In the genomic region with DNA sequence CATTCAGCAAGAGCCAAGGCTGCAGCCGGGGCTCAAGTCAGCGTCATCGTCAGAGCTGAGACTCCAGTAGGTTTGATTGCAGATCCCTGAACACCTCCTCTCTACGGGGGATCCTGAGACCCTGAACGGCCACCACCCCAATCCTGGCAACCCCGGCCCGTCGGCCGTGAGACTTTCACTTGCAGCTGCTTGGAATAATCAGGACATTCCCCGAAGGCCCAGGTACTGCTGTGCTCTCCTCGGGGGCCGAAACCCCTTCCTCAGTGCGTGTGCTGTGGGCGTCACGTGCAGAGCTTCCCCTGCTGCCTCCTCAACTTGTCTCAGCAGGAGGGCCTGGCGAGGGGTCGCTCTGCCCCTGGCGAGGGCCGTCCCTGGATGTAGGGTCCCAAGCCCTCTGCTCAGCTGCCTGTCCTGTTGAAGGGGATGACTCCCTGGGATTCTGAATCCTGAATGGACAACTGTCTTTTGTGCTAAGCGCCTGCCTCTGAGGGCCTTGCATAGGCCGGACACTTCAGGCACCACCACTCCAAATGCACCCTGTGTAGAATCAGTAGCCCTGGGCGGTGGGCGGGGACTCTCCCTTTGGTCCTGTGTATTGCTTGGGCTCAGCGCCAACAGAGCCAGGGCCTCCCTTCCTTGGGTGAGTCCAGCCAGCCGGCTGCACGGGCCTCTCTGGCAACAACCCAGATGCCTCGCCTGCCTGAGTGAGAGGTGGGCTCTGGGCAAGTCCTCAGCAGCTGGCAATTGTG, we compare ENCODE assay signal across 1 cellular context.
TF ChIP-seq lines count a peak whose summit lies in the region.

No MANE protein-coding gene starts in this region.

TF ChIP-seq in GM23338, 12 proteins besides CTCF, POLR2A, EP300 and RAD21:
- TF ChIP-seq, protein P1, sequence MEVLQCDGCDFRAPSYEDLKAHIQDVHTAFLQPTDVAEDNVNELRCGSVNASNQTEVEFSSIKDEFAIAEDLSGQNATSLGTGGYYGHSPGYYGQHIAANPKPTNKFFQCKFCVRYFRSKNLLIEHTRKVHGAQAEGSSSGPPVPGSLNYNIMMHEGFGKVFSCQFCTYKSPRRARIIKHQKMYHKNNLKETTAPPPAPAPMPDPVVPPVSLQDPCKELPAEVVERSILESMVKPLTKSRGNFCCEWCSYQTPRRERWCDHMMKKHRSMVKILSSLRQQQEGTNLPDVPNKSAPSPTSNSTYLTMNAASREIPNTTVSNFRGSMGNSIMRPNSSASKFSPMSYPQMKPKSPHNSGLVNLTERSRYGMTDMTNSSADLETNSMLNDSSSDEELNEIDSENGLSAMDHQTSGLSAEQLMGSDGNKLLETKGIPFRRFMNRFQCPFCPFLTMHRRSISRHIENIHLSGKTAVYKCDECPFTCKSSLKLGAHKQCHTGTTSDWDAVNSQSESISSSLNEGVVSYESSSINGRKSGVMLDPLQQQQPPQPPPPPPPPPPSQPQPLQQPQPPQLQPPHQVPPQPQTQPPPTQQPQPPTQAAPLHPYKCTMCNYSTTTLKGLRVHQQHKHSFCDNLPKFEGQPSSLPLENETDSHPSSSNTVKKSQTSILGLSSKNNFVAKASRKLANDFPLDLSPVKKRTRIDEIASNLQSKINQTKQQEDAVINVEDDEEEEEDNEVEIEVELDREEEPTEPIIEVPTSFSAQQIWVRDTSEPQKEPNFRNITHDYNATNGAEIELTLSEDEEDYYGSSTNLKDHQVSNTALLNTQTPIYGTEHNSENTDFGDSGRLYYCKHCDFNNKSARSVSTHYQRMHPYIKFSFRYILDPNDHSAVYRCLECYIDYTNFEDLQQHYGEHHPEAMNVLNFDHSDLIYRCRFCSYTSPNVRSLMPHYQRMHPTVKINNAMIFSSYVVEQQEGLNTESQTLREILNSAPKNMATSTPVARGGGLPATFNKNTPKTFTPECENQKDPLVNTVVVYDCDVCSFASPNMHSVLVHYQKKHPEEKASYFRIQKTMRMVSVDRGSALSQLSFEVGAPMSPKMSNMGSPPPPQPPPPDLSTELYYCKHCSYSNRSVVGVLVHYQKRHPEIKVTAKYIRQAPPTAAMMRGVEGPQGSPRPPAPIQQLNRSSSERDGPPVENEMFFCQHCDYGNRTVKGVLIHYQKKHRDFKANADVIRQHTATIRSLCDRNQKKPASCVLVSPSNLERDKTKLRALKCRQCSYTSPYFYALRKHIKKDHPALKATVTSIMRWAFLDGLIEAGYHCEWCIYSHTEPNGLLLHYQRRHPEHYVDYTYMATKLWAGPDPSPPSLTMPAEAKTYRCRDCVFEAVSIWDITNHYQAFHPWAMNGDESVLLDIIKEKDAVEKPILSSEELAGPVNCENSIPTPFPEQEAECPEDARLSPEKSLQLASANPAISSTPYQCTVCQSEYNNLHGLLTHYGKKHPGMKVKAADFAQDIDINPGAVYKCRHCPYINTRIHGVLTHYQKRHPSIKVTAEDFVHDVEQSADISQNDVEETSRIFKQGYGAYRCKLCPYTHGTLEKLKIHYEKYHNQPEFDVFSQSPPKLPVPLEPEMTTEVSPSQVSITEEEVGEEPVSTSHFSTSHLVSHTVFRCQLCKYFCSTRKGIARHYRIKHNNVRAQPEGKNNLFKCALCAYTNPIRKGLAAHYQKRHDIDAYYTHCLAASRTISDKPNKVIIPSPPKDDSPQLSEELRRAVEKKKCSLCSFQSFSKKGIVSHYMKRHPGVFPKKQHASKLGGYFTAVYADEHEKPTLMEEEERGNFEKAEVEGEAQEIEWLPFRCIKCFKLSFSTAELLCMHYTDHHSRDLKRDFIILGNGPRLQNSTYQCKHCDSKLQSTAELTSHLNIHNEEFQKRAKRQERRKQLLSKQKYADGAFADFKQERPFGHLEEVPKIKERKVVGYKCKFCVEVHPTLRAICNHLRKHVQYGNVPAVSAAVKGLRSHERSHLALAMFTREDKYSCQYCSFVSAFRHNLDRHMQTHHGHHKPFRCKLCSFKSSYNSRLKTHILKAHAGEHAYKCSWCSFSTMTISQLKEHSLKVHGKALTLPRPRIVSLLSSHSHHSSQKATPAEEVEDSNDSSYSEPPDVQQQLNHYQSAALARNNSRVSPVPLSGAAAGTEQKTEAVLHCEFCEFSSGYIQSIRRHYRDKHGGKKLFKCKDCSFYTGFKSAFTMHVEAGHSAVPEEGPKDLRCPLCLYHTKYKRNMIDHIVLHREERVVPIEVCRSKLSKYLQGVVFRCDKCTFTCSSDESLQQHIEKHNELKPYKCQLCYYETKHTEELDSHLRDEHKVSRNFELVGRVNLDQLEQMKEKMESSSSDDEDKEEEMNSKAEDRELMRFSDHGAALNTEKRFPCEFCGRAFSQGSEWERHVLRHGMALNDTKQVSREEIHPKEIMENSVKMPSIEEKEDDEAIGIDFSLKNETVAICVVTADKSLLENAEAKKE (CRISPR knock-in tag; IDR thresholded peaks at IDR 0.05) = no peak
